ENCODE assay signal across 11 cellular contexts in the genomic region with DNA sequence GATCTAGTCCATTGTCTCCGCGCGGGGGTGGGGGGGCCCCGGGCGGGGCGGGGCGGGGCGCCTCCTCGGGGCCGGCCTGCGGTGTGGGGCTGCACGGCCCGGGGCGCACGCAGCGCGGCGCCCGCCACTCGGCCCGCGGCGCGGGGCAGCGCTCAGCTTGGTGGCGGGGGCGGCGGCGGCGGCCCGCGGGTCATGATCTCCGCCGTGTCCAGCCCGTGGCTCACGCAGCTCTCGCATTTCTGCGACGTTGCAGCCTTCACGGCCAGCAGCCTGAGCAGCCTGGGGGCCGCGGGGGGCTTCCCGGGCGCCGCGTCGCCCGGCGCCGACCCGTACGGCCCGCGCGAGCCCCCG. TPM values are rescaled to one million over a fixed set of nuclear protein-coding genes. Genes with fewer than 3 reads are reported as not detected.
DNase-seq lines count a peak whose midpoint lies in the region; ATAC-seq, FAIRE-seq and TF ChIP-seq lines count a peak whose summit lies in the region.
"Had no signal": no experiment of that assay in that cellular context is flagged by ENCODE, and none has a peak within 500 bp of the region (broad histone marks: within the 10 kb centered on the region; RNA-seq: fewer than 3 reads in every experiment).

A gene (plus strand): TSS at position 127 of the 351 bp plus-strand sequence. CDS start 66 bp downstream, at position 193.

- no peaks in the 10 kb centered on the region for H4K20me1 ChIP-seq in HepG2 (ENCODE audit: insufficient read depth, low read length)

- no peak for FAIRE-seq in HepG2 (lab: Jason Lieb, UNC)

- no peaks in the 10 kb centered on the region for H3K9me3 Mint-ChIP-seq in activated T-helper 2 cell treated with anti-CD3 and anti-CD28 coated beads, Interferon-gamma antibody, Interleukin-2, Interleukin-4, amounts not matched to agents 10 μg/mL and 5 μg/mL and 100 μg/mL, durations not matched to agents 14 hours and 24 hours and 36 hours

- TF ChIP-seq POLR2A in HepG2 (IDR thresholded peaks at IDR 0.05; ENCODE audit: insufficient read depth in 1 of 2, low read depth in 2 of 2, low read length in 2 of 2) (no peak), right lobe of liver (IDR thresholded peaks at IDR 0.05) (no peak)

- DNase-seq in HepG2 (ENCODE audit: low spot score) (no peak), right lobe of liver (no peak), mesendoderm (no peak), HT-29 (ENCODE audit: low spot score) (no peak), NCI-H748 (lab: John Stamatoyannopoulos, UW; ENCODE audit: unreplicated experiment) (no peak), NCI-H526 (lab: John Stamatoyannopoulos, UW) (no peak)
- no peak for DNase-seq in activated T-helper 2 cell treated with anti-CD3 and anti-CD28 coated beads, Interferon-gamma antibody, Interleukin-2, Interleukin-4, amounts not matched to agents 10 μg/mL and 5 μg/mL and 100 μg/mL, durations not matched to agents 14 hours and 24 hours and 36 hours (ENCODE audit: low spot score)
- DNase-seq: adrenal gland; stimulated activated CD4-positive, alpha-beta T cell treated with anti-CD3 and anti-CD28 coated beads, Interleukin-1b, Interleukin-23, amount 100 ng/mL, for 48 hours had no signal

- H2BK120ac ChIP-seq in mesendoderm (ENCODE audit: low read depth, low read length), result no peak within 1 kb of the TSS

- H3K79me1 ChIP-seq in mesendoderm (ENCODE audit: low read length), result no peaks in the 10 kb centered on the region

- BruUV-seq in HepG2 (replicated peaks; lab: Mats Ljungman, UMichigan), result no TSS peak

- H3K27me3 ChIP-seq in HepG2 (ENCODE audit: control insufficient read depth in 1 of 2, insufficient read depth in 2 of 2, low read length in 2 of 2), result peaks cover 13 to 89% of the 10 kb centered on the region in 2 experiments
- peaks cover 0 to 8% of the 10 kb centered on the region in 2 donors for H3K27me3 ChIP-seq in right lobe of liver
- peaks cover 88% of the 10 kb centered on the region for H3K27me3 ChIP-seq in mesendoderm (ENCODE audit: insufficient read depth, low read length, poor library complexity)

- CTCF ChIA-PET in HepG2 (lab: Yijun Ruan, JAX; ENCODE audit: low intra/inter-chr PET ratio, low total read pairs), result no interaction called here

- H3K4ac ChIP-seq in mesendoderm (ENCODE audit: low read depth, low read length), result no peak within 1 kb of the TSS

- H2BK5ac ChIP-seq in mesendoderm (ENCODE audit: low read length), result no peak within 1 kb of the TSS

- TF ChIP-seq CTCF in HepG2 (CRISPR knock-in tag; IDR thresholded peaks at IDR 0.05), result no peak
- TF ChIP-seq CTCF in right lobe of liver (IDR thresholded peaks at IDR 0.05), result no peak

- peaks cover 19% of the 10 kb centered on the region for H3K4me1 Mint-ChIP-seq in activated T-helper 2 cell treated with anti-CD3 and anti-CD28 coated beads, Interferon-gamma antibody, Interleukin-2, Interleukin-4, amounts not matched to agents 10 μg/mL and 5 μg/mL and 100 μg/mL, durations not matched to agents 14 hours and 24 hours and 36 hours (ENCODE audit: low read depth)

- peaks cover 6% of the 10 kb centered on the region for H3K36me3 Mint-ChIP-seq in activated T-helper 2 cell treated with anti-CD3 and anti-CD28 coated beads, Interferon-gamma antibody, Interleukin-2, Interleukin-4, amounts not matched to agents 10 μg/mL and 5 μg/mL and 100 μg/mL, durations not matched to agents 14 hours and 24 hours and 36 hours (ENCODE audit: low read depth)

- H3K27ac Mint-ChIP-seq in activated T-helper 2 cell treated with anti-CD3 and anti-CD28 coated beads, Interferon-gamma antibody, Interleukin-2, Interleukin-4, amounts not matched to agents 10 μg/mL and 5 μg/mL and 100 μg/mL, durations not matched to agents 14 hours and 24 hours and 36 hours, result peak within 1 kb of the TSS; percentile 8

- H3K9me3 ChIP-seq in HepG2 (ENCODE audit: low read length), result no peaks in the 10 kb centered on the region
- H3K9me3 ChIP-seq in right lobe of liver, result no peaks in the 10 kb centered on the region
- H3K9me3 ChIP-seq: adrenal gland had no signal

- in situ Hi-C loops in HepG2 (cut with HindIII; ENCODE audit: extremely low pct_ligation_motif_present, low pct_unique_long_range_greater_than_20kb), result no loop called here

- peak within 1 kb of the TSS in 2 of 3 experiments; percentile 50 to 59; a peak in 3 of 6 replicates for H3K4me3 ChIP-seq in HepG2 (replicated peaks in 1 of 3; ENCODE audit: insufficient read depth in 1 of 3, low read depth in 2 of 3, low read length in 3 of 3)
- no peak within 1 kb of the TSS for H3K4me3 ChIP-seq in right lobe of liver
- H3K4me3 ChIP-seq in mesendoderm (ENCODE audit: low read length), result no peak within 1 kb of the TSS
- H3K4me3 ChIP-seq: adrenal gland had no signal

- H3K18ac ChIP-seq in mesendoderm (ENCODE audit: low read length), result no peak within 1 kb of the TSS

- H3K9ac ChIP-seq in HepG2 (ENCODE audit: insufficient read depth, low read depth, low read length) (no peak within 1 kb of the TSS), mesendoderm (ENCODE audit: low read length) (no peak within 1 kb of the TSS)

- H2AFZ ChIP-seq in HepG2 (ENCODE audit: low read length), result no peak within 1 kb of the TSS

- no peak for TF ChIP-seq RAD21 in HepG2 (CRISPR knock-in tag; IDR thresholded peaks at IDR 0.05)

- H4K5ac ChIP-seq in mesendoderm (ENCODE audit: low read length), result no peak within 1 kb of the TSS

- H2AK5ac ChIP-seq in mesendoderm (ENCODE audit: low read length), result no peak within 1 kb of the TSS

- ATAC-seq in HepG2 (no peak), right lobe of liver (no peak), HG03039 (IDR thresholded peaks at IDR 0.05; ENCODE audit: unreplicated experiment) (no peak)

- POLR2A ChIA-PET in HepG2 (lab: Yijun Ruan, JAX), result no interaction called here

- no peak within 1 kb of the TSS for H2BK15ac ChIP-seq in mesendoderm (replicated peaks; ENCODE audit: low read depth)

- no CpG with 5 or more reads among the region's 56 CpGs for WGBS in HepG2 (ENCODE audit: low lambda C conversion rate)
- 2% methylated on average over 10 of the region's 56 CpGs for WGBS in right lobe of liver (ENCODE audit: insufficient coverage, low coverage, low lambda C conversion rate, missing lambda C conversion rate)
- no CpG with 5 or more reads among the region's 56 CpGs for WGBS in mesendoderm (ENCODE audit: extremely low coverage, insufficient coverage, low lambda C conversion rate)

- H3K27me3 Mint-ChIP-seq in activated T-helper 2 cell treated with anti-CD3 and anti-CD28 coated beads, Interferon-gamma antibody, Interleukin-2, Interleukin-4, amounts not matched to agents 10 μg/mL and 5 μg/mL and 100 μg/mL, durations not matched to agents 14 hours and 24 hours and 36 hours (ENCODE audit: low read depth), result peaks cover 64% of the 10 kb centered on the region

- peak within 1 kb of the TSS; percentile 74 for H3K56ac ChIP-seq in mesendoderm (ENCODE audit: low read length)

- H3K4me1 ChIP-seq in HepG2 (ENCODE audit: insufficient read depth, low read length), result peaks cover 34% of the 10 kb centered on the region
- H3K4me1 ChIP-seq in right lobe of liver, result peaks cover 0 to 4% (median 0%) of the 10 kb centered on the region in 4 donors
- peaks cover 3% of the 10 kb centered on the region for H3K4me1 ChIP-seq in mesendoderm (ENCODE audit: control insufficient read depth, low read depth, low read length)

- H3K27ac ChIP-seq in HepG2 (ENCODE audit: extremely low read length, insufficient read depth, low read length) (no peak within 1 kb of the TSS), right lobe of liver (no peak within 1 kb of the TSS), mesendoderm (ENCODE audit: low read depth, low read length) (no peak within 1 kb of the TSS)
- H3K27ac ChIP-seq: adrenal gland had no signal

- H3K79me2 ChIP-seq in HepG2 (ENCODE audit: insufficient read depth, low read length), result no peaks in the 10 kb centered on the region
- no peaks in the 10 kb centered on the region for H3K79me2 ChIP-seq in mesendoderm (ENCODE audit: control insufficient read depth, insufficient read depth, low read length)

- H3K4me2 ChIP-seq in HepG2 (ENCODE audit: low read depth, low read length), result peak within 1 kb of the TSS; percentile 69
- peak within 1 kb of the TSS; percentile 27 for H3K4me2 ChIP-seq in mesendoderm (ENCODE audit: low read length)

- intact Hi-C loops in HepG2 (cut with micrococcal nuclease; ENCODE audit: unreplicated experiment) (no loop called here), right lobe of liver (cut with DNase I) (no loop called here)
- intact Hi-C loops in activated T-helper 2 cell treated with anti-CD3 and anti-CD28 coated beads, Interferon-gamma antibody, Interleukin-2, Interleukin-4, amounts not matched to agents 10 μg/mL and 5 μg/mL and 100 μg/mL, durations not matched to agents 14 hours and 24 hours and 36 hours (cut with micrococcal nuclease), result no loop called here

- H3K23ac ChIP-seq in mesendoderm (ENCODE audit: low read length), result no peak within 1 kb of the TSS

- TF ChIP-seq EP300 in HepG2 (IDR thresholded peaks at IDR 0.05; ENCODE audit: low read depth in 2 of 2, low read length in 2 of 2), result no peak
- no peak for TF ChIP-seq EP300 in HepG2 (CRISPR knock-in tag; IDR thresholded peaks at IDR 0.05; ENCODE audit: borderline replicate concordance)

- H4K8ac ChIP-seq in mesendoderm (ENCODE audit: low read depth, low read length), result no peak within 1 kb of the TSS

- peak within 1 kb of the TSS; percentile 54 for H3K4me3 Mint-ChIP-seq in activated T-helper 2 cell treated with anti-CD3 and anti-CD28 coated beads, Interferon-gamma antibody, Interleukin-2, Interleukin-4, amounts not matched to agents 10 μg/mL and 5 μg/mL and 100 μg/mL, durations not matched to agents 14 hours and 24 hours and 36 hours (ENCODE audit: low read depth)

- H3K36me3 ChIP-seq in HepG2 (replicated peaks in 1 of 2; ENCODE audit: control insufficient read depth in 1 of 2, insufficient read depth in 2 of 2, low read length in 2 of 2) (no peaks in the 10 kb centered on the region), right lobe of liver (no peaks in the 10 kb centered on the region), mesendoderm (ENCODE audit: control insufficient read depth, insufficient read depth, low read length) (no peaks in the 10 kb centered on the region)
- H3K36me3 ChIP-seq: adrenal gland had no signal

RNA-seq across cellular contexts. Expression of the gene that starts here (rescaled TPM):
- total RNA-seq in HepG2 (2016; rRNA removed; fragmentation: Illumina TruSeq; extraction: Trizol) (not detected in 2 replicates), right lobe of liver (under 1 TPM in 4 of 6 experiments, not detected in 2; 0.24 to 0.37 (median 0.30) TPM)
- not detected in 2 replicates for total RNA-seq in HepG2 (2016; cell fraction: cytosol; rRNA removed; fragmentation: Illumina TruSeq; extraction: Trizol; ENCODE audit: low read depth)
- not detected in 2 replicates for total RNA-seq in HepG2 (2016; cell fraction: insoluble cytoplasmic fraction; rRNA removed; fragmentation: Illumina TruSeq; extraction: Trizol)
- total RNA-seq in HepG2 (2016; cell fraction: membrane; rRNA removed; fragmentation: Illumina TruSeq; extraction: Trizol), result not detected in 2 replicates
- total RNA-seq in HepG2 (2016; cell fraction: nucleus; rRNA removed; fragmentation: Illumina TruSeq; extraction: Trizol), result not detected in 2 replicates
- not detected in 2 replicates for polyA plus RNA-seq in HepG2 (2011; rRNA removed)
- polyA plus RNA-seq in HepG2 (2011; cell fraction: cytosol; rRNA removed), result 0.03 TPM in 1 of 2 replicates, not detected in the other
- polyA plus RNA-seq in HepG2 (2011; cell fraction: nucleus; rRNA removed), result 0.23 TPM in 1 of 2 replicates, not detected in the other
- polyA plus RNA-seq in HepG2 (2012), result not detected in 2 replicates
- not detected in 2 replicates for polyA plus RNA-seq in HepG2 (2016; cell fraction: cytosol; fragmentation: Illumina TruSeq; extraction: Trizol; ENCODE audit: low read depth)
- polyA plus RNA-seq in HepG2 (2016; cell fraction: insoluble cytoplasmic fraction; fragmentation: Illumina TruSeq; extraction: Trizol; ENCODE audit: low read depth), result not detected in 2 replicates
- 0.08 TPM in 1 of 2 replicates, not detected in the other for polyA plus RNA-seq in HepG2 (2016; cell fraction: membrane; fragmentation: Illumina TruSeq; extraction: Trizol; ENCODE audit: low read depth)
- not detected in 2 replicates for polyA plus RNA-seq in HepG2 (2016; cell fraction: nucleus; fragmentation: Illumina TruSeq; extraction: Trizol; ENCODE audit: insufficient read depth, low read depth)
- polyA minus RNA-seq in HepG2 (2011; rRNA and poly(A)+ RNA removed; ENCODE audit: low replicate concordance), result not detected in 2 replicates
- not detected in 2 replicates for polyA minus RNA-seq in HepG2 (2011; cell fraction: cytosol; rRNA and poly(A)+ RNA removed)
- polyA minus RNA-seq in HepG2 (2011; cell fraction: nucleus; rRNA and poly(A)+ RNA removed), result not detected in 2 replicates
- 0.09 and 0.32 TPM in 2 replicates for total RNA-seq in activated T-helper 2 cell treated with anti-CD3 and anti-CD28 coated beads, Interferon-gamma antibody, Interleukin-2, Interleukin-4, amounts not matched to agents 10 μg/mL and 5 μg/mL and 100 μg/mL, durations not matched to agents 14 hours and 24 hours and 36 hours
- 0.03 TPM for polyA plus RNA-seq in mesendoderm (2013, experiment 1 of 2)
- polyA plus RNA-seq in mesendoderm (2013, experiment 2 of 2), result 0.10 TPM
- total RNA-seq in HT-29 (2014; rRNA removed; shearing (Covaris generic)), result not detected in 2 replicates
- total RNA-seq: RPMI7951 had no signal

Comparison
In these comparisons a context has a peak if more than half of its experiments do, and no peak if none do; other contexts are left out.
1. H3K4me3 ChIP-seq: peak in HepG2 (2 of 3); none in right lobe of liver (0 of 3) and mesendoderm (single experiment).